16 cellular contexts compared by ENCODE assay signal in genomic region chr5:86465052-86465838, GRCh38.
DNase-seq lines count a peak whose midpoint lies in the region; TF ChIP-seq lines count a peak whose summit lies in the region.
"Had no signal": no experiment of that assay in that cellular context is flagged by ENCODE, and none has a peak within 500 bp of the region (broad histone marks: within the 10 kb centered on the region; RNA-seq: fewer than 3 reads in every experiment).

No MANE protein-coding gene starts in this region.

- H3K36me3 ChIP-seq in HEK293 (ENCODE audit: control insufficient read depth in 2 of 2, insufficient read depth in 1 of 2, low read length in 2 of 2) (no peaks in the 10 kb centered on the region), OCI-LY7 (ENCODE audit: insufficient read depth, low read length) (no peaks in the 10 kb centered on the region), osteoblast (ENCODE audit: insufficient read depth, low read length) (no peaks in the 10 kb centered on the region), uterus (no peaks in the 10 kb centered on the region)

- TF ChIP-seq POLR2A in uterus (IDR thresholded peaks at IDR 0.05) = no peak

- H3K9me2 ChIP-seq in OCI-LY7 (ENCODE audit: insufficient read depth, low read length) = no peaks in the 10 kb centered on the region

- H3K4me3 ChIP-seq in HEK293 (ENCODE audit: low read depth, low read length) (no peak overlapping the region), OCI-LY7 (ENCODE audit: low read depth, low read length, poor library complexity, severe bottlenecking) (no peak overlapping the region), osteoblast (ENCODE audit: insufficient read depth, low read length) (no peak overlapping the region), uterus (no peak overlapping the region)

- no peak overlapping the region for H3K4me2 ChIP-seq in OCI-LY7 (ENCODE audit: low read length)
- H3K4me2 ChIP-seq in osteoblast (ENCODE audit: insufficient read depth, low read length) = no peak overlapping the region

- H2AFZ ChIP-seq in OCI-LY7 (ENCODE audit: low read length) (no peak overlapping the region), osteoblast (ENCODE audit: low read length) (no peak overlapping the region)

- H3K79me2 ChIP-seq in OCI-LY7 (ENCODE audit: insufficient read depth, low read depth, low read length) (no peaks in the 10 kb centered on the region), osteoblast (ENCODE audit: insufficient read depth, low read length) (no peaks in the 10 kb centered on the region)

- H3K9me3 ChIP-seq in HEK293 (ENCODE audit: control insufficient read depth, insufficient read depth, low read depth, low read length) (no peaks in the 10 kb centered on the region), OCI-LY7 (ENCODE audit: low read length) (peaks cover 6% of the 10 kb centered on the region; the same call in 1 of the 2 replicates), osteoblast (ENCODE audit: low read depth, low read length) (peaks cover 2% of the 10 kb centered on the region), uterus (no peaks in the 10 kb centered on the region)

- H3K27ac ChIP-seq in HEK293 (ENCODE audit: extremely low read depth, low read depth, low read length) = no peak overlapping the region
- H3K27ac ChIP-seq in OCI-LY7 (ENCODE audit: low read depth, low read length, poor library complexity, severe bottlenecking) = no peak overlapping the region
- H3K27ac ChIP-seq in osteoblast (ENCODE audit: low read depth, low read length) = no peak overlapping the region
- no peak overlapping the region for H3K27ac ChIP-seq in uterus
- H3K27ac ChIP-seq: 22Rv1 had no signal

- DNase-seq in DMS 273 (lab: John Stamatoyannopoulos, UW; ENCODE audit: unreplicated experiment) (peak; percentile 5), DMS 273 treated with DMSO at 0.1 percent for 48 hours (lab: John Stamatoyannopoulos, UW) (no peak), OCI-LY7 (ENCODE audit: low spot score) (peak; percentile 2), osteoblast (ENCODE audit: insufficient read length, low spot score, missing footprints) (peak; percentile 36), uterus (no peak), amniotic stem cell (lab: John Stamatoyannopoulos, UW) (no peak)
- DNase-seq: Caco-2; CD8-positive, alpha-beta memory T cell; DND-41; GDM1; GOT3; H9; HFFc6; KG1 had no signal

- H4K20me1 ChIP-seq in OCI-LY7 (ENCODE audit: insufficient read depth, low read length) (no peaks in the 10 kb centered on the region), osteoblast (ENCODE audit: insufficient read depth, low read length) (no peaks in the 10 kb centered on the region)

- POLR2A ChIA-PET in HEK293 (lab: Yijun Ruan, JAX) = no interaction called here
- POLR2A ChIA-PET in OCI-LY7 (lab: Charles Lee) = no interaction called here

- TF ChIP-seq CTCF in HEK293 (tag by site-specific recombination; IDR thresholded peaks at IDR 0.05) (no peak), OCI-LY7 (conservative IDR thresholded peaks at IDR 0.05; ENCODE audit: low read length) (no peak), osteoblast (IDR thresholded peaks at IDR 0.05; ENCODE audit: extremely low read depth, low read depth, low read length) (no peak), uterus (IDR thresholded peaks at IDR 0.05) (no peak)

- CTCF ChIA-PET in HEK293 (lab: Yijun Ruan, JAX) (no interaction called here), OCI-LY7 (lab: Charles Lee; ENCODE audit: unreplicated experiment) (no interaction called here)

- H3K27me3 ChIP-seq in osteoblast (ENCODE audit: insufficient read depth, low read length) = no peaks in the 10 kb centered on the region
- no peaks in the 10 kb centered on the region for H3K27me3 ChIP-seq in uterus

- H3K4me1 ChIP-seq in HEK293 (ENCODE audit: control insufficient read depth, insufficient read depth, low read length) = no peaks in the 10 kb centered on the region
- H3K4me1 ChIP-seq in OCI-LY7 (ENCODE audit: insufficient read depth, low read length, poor library complexity, severe bottlenecking) = no peaks in the 10 kb centered on the region
- no peaks in the 10 kb centered on the region for H3K4me1 ChIP-seq in osteoblast (ENCODE audit: insufficient read depth, low read length)
- H3K4me1 ChIP-seq in uterus = no peaks in the 10 kb centered on the region

- BruUV-seq in OCI-LY7 (replicated peaks; lab: Mats Ljungman, UMichigan) = no TSS peak

- intact Hi-C loops in OCI-LY7 (cut with micrococcal nuclease; ENCODE audit: unreplicated experiment) (no loop called here), uterus (cut with DNase I; ENCODE audit: low total_unique reads) (no loop called here)

TF ChIP-seq in HEK293, 187 proteins besides CTCF, POLR2A, EP300 and RAD21:
- peak; percentile 16 for TF ChIP-seq SETDB1 (IDR thresholded peaks at IDR 0.05; ENCODE audit: insufficient read length, low read length)
- TF ChIP-seq ZNF24 (tag by site-specific recombination; IDR thresholded peaks at IDR 0.05) = no peak

Comparison
In these comparisons a context has a peak if more than half of its experiments do, and no peak if none do; other contexts are left out.
1. DNase-seq: peak in DMS 273 (single experiment), OCI-LY7 (single experiment) and osteoblast (single experiment); none in DMS 273 treated with DMSO at 0.1 percent for 48 hours (single experiment), uterus (0 of 2) and amniotic stem cell (single experiment).